Comparison of ENCODE assay signal across 17 cellular contexts in the genomic region with DNA sequence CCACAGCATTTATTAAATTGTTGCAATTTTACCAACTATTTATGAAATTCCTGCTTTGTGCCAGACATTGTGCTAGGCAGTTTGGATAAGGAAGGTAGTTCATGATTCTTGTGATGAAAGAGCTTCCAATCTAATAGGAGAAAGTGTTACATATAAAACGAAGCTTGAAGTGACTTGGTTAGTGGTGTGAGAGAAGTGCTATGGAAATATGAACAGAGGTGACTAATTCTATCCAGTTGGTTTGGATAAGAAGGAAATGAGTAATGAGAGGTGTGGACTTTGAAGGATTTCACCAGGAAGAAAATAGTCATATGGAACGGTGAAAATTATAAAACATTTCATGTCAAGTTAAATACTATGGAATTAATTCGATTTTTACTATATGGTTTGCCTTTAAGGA. TPM values are rescaled to one million over a fixed set of nuclear protein-coding genes. Genes with fewer than 3 reads are reported as not detected.
DNase-seq lines count a peak whose midpoint lies in the region; ATAC-seq and TF ChIP-seq lines count a peak whose summit lies in the region.
"Had no signal": no experiment of that assay in that cellular context is flagged by ENCODE, and none has a peak within 500 bp of the region (broad histone marks: within the 10 kb centered on the region; RNA-seq: fewer than 3 reads in every experiment).

No MANE protein-coding gene starts in this region.

- in situ Hi-C loops in ACHN (cut with HindIII; ENCODE audit: low pct_ligation_motif_present, low pct_unique_long_range_greater_than_20kb, low sequenced_read_pairs) = no loop called here

- peak; percentile 54 for DNase-seq in ACHN
- DNase-seq in HT1080 (ENCODE audit: low read depth) = peak; percentile 88
- DNase-seq in amniotic stem cell (lab: John Stamatoyannopoulos, UW) = peak; percentile 5
- peak; percentile 59 to 84 for DNase-seq in foreskin keratinocyte
- DNase-seq in NCI-H510A (lab: John Stamatoyannopoulos, UW) = no peak
- no peak for DNase-seq in HUDEP-2 (lab: John Stamatoyannopoulos, UW; ENCODE audit: unreplicated experiment in 76 of 76)
- no peak for DNase-seq in NCI-H1417 (lab: John Stamatoyannopoulos, UW)
- DNase-seq: AML-193; amygdala; DMS79; effector CD8-positive, alpha-beta T cell; H9; hypothalamus; mesendoderm; NCI-H187 treated with DMSO at 0.1 percent for 48 hours; stimulated activated CD4-positive, alpha-beta T cell treated with anti-CD3 and anti-CD28 coated beads, Interleukin-2, amount 100 ng/mL, for 24 hours had no signal

- H3K4me1 ChIP-seq in foreskin keratinocyte = peaks cover 38% of the 10 kb centered on the region

- TF ChIP-seq CTCF in foreskin keratinocyte (conservative IDR thresholded peaks at IDR 0.05) = no peak

- no peaks in the 10 kb centered on the region for H3K27me3 ChIP-seq in foreskin keratinocyte

- H3K27ac ChIP-seq in foreskin keratinocyte = peak overlapping the region; percentile 39

- ATAC-seq in foreskin keratinocyte (peak; percentile 63), GM18870 (IDR thresholded peaks at IDR 0.05; ENCODE audit: unreplicated experiment) (no peak)

RNA-seq across cellular contexts. Expression of a gene that starts 48.6 kb away (rescaled TPM):
- 1.6 and 1.8 TPM in 2 replicates for total RNA-seq in HT1080 (2014; rRNA removed; shearing (Covaris generic))
- 1.1 and 1.3 TPM in 2 replicates for polyA plus RNA-seq in HT1080 (2015; cell fraction: cytosol; rRNA removed)
- 4.5 TPM in 2 replicates for polyA plus RNA-seq in HT1080 (2015; cell fraction: nucleus; rRNA removed)
- 0.61 and 0.63 TPM in 2 replicates for total RNA-seq in foreskin keratinocyte
- polyA plus RNA-seq in foreskin keratinocyte = 0.16 and 0.36 TPM in 2 replicates

Comparison
In these comparisons a context has a peak if more than half of its experiments do, and no peak if none do; other contexts are left out.
1. DNase-seq: peak in ACHN (single experiment), HT1080 (single experiment), amniotic stem cell (single experiment) and foreskin keratinocyte (2 of 2); none in NCI-H510A (single experiment), HUDEP-2 (0 of 76) and NCI-H1417 (0 of 3).